ENCODE assay signal across 15 cellular contexts in genomic region chr1:238408737-238409136, GRCh38.
A peak's percentile ranks its signal among the peaks of the same experiment; 100 is the strongest.
DNase-seq lines count a peak whose midpoint lies in the region; ATAC-seq, FAIRE-seq and TF ChIP-seq lines count a peak whose summit lies in the region.
"Had no signal": no experiment of that assay in that cellular context is flagged by ENCODE, and none has a peak within 500 bp of the region (broad histone marks: within the 10 kb centered on the region; RNA-seq: fewer than 3 reads in every experiment).

No MANE protein-coding gene starts in this region.

- H3K4me3 Mint-ChIP-seq in astrocyte (ENCODE audit: unreplicated experiment): no peak overlapping the region
- H3K4me3 Mint-ChIP-seq: B cell; CD8-positive, alpha-beta T cell; GM23338 had no signal

- ATAC-seq in HG02840 (IDR thresholded peaks at IDR 0.05; ENCODE audit: low FRiP score, unreplicated experiment): no peak
- no peak for ATAC-seq in Right ventricle myocardium superior (ENCODE audit: poor library complexity)
- ATAC-seq: CD8-positive, alpha-beta T cell; GM23338 had no signal

- H4K20me1 ChIP-seq in astrocyte (ENCODE audit: insufficient read depth, low read length) (no peaks in the 10 kb centered on the region), osteoblast (ENCODE audit: insufficient read depth, low read length) (no peaks in the 10 kb centered on the region)
- H4K20me1 ChIP-seq: BLaER1 treated with 17β-estradiol and CSF1 and Interleukin-3, amounts not matched to agents 10 nM and 100 nM had no signal

- peaks cover 5% of the 10 kb centered on the region for H3K9me3 Mint-ChIP-seq in astrocyte (ENCODE audit: unreplicated experiment)
- H3K9me3 Mint-ChIP-seq: GM23338 had no signal

- H3K9me3 ChIP-seq in astrocyte (ENCODE audit: insufficient read depth, low read depth, low read length): no peaks in the 10 kb centered on the region
- H3K9me3 ChIP-seq in osteoblast (ENCODE audit: low read depth, low read length): no peaks in the 10 kb centered on the region
- no peaks in the 10 kb centered on the region for H3K9me3 ChIP-seq in effector memory CD4-positive, alpha-beta T cell (ENCODE audit: control insufficient read depth, low read length)
- H3K9me3 ChIP-seq: BLaER1 treated with 17β-estradiol and CSF1 and Interleukin-3, amounts not matched to agents 10 nM and 100 nM had no signal

- intact Hi-C loops in Right ventricle myocardium superior (cut with DNase I): no loop called here

- H3K27ac ChIP-seq in ACC112 (ENCODE audit: low read depth, low read length) (peak overlapping the region; percentile 86), astrocyte (ENCODE audit: low read depth, low read length) (peak overlapping the region; percentile 96), osteoblast (ENCODE audit: low read depth, low read length) (peak overlapping the region; percentile 94)
- H3K27ac ChIP-seq in effector memory CD4-positive, alpha-beta T cell (ENCODE audit: insufficient read depth, low read length, poor library complexity, severe bottlenecking): no peak overlapping the region
- H3K27ac ChIP-seq: BLaER1 treated with 17β-estradiol and CSF1 and Interleukin-3, amounts not matched to agents 10 nM and 100 nM had no signal

- TF ChIP-seq CTCF in astrocyte (IDR thresholded peaks at IDR 0.05; ENCODE audit: insufficient read depth, low read depth, low read length): no peak
- no peak for TF ChIP-seq CTCF in osteoblast (IDR thresholded peaks at IDR 0.05; ENCODE audit: extremely low read depth, low read depth, low read length)

- no peaks in the 10 kb centered on the region for H3K36me3 Mint-ChIP-seq in astrocyte (ENCODE audit: low read depth, unreplicated experiment)
- H3K36me3 Mint-ChIP-seq: CD8-positive, alpha-beta T cell had no signal

- H2AFZ ChIP-seq in ACC112 (ENCODE audit: low read length, unreplicated experiment) (no peak overlapping the region), astrocyte (ENCODE audit: low read depth, low read length) (no peak overlapping the region), osteoblast (ENCODE audit: low read length) (no peak overlapping the region)
- H2AFZ ChIP-seq: GM23338 had no signal

- DNase-seq in HK-2 (ENCODE audit: unreplicated experiment) (peak; percentile 11), astrocyte (ENCODE audit: low read depth) (no peak), osteoblast (ENCODE audit: insufficient read length, low spot score, missing footprints) (no peak), Right ventricle myocardium superior (no peak), germinal center (ENCODE audit: low spot score) (no peak)
- DNase-seq in effector memory CD4-positive, alpha-beta T cell: no peak
- DNase-seq: 8988T; CD8-positive, alpha-beta T cell; DMS79 treated with DMSO at 0.1 percent for 48 hours; GF-D8 had no signal

- H3K4me1 ChIP-seq in ACC112 (ENCODE audit: control insufficient read depth, insufficient read depth, low read length, unreplicated experiment) (peaks cover 14% of the 10 kb centered on the region), astrocyte (ENCODE audit: insufficient read depth, low read length) (peaks cover 20% of the 10 kb centered on the region), osteoblast (ENCODE audit: insufficient read depth, low read length) (peaks cover 20% of the 10 kb centered on the region)
- H3K4me1 ChIP-seq in effector memory CD4-positive, alpha-beta T cell (ENCODE audit: control insufficient read depth, insufficient read depth, low read length, poor library complexity, severe bottlenecking): no peaks in the 10 kb centered on the region

- H3K27me3 ChIP-seq in ACC112 (ENCODE audit: insufficient read depth, low read length) (no peaks in the 10 kb centered on the region), astrocyte (ENCODE audit: insufficient read depth, low read length) (no peaks in the 10 kb centered on the region), osteoblast (ENCODE audit: insufficient read depth, low read length) (no peaks in the 10 kb centered on the region)
- H3K27me3 ChIP-seq in effector memory CD4-positive, alpha-beta T cell (replicated peaks; ENCODE audit: control insufficient read depth, insufficient read depth, low read length, poor library complexity, severe bottlenecking): no peaks in the 10 kb centered on the region
- H3K27me3 ChIP-seq: BLaER1 treated with 17β-estradiol and CSF1 and Interleukin-3, amounts not matched to agents 10 nM and 100 nM had no signal

- H3K79me2 ChIP-seq in ACC112 (ENCODE audit: control insufficient read depth, insufficient read depth, low read length, unreplicated experiment): no peaks in the 10 kb centered on the region
- no peaks in the 10 kb centered on the region for H3K79me2 ChIP-seq in astrocyte (ENCODE audit: insufficient read depth, low read length)
- no peaks in the 10 kb centered on the region for H3K79me2 ChIP-seq in osteoblast (ENCODE audit: insufficient read depth, low read length)

- peaks cover 30% of the 10 kb centered on the region for H3K4me1 Mint-ChIP-seq in astrocyte (ENCODE audit: low read depth, unreplicated experiment)
- H3K4me1 Mint-ChIP-seq: B cell had no signal

- H3K4me3 ChIP-seq in ACC112 (ENCODE audit: low read depth, low read length) (no peak overlapping the region), astrocyte (ENCODE audit: insufficient read depth, low read depth, low read length) (no peak overlapping the region), osteoblast (ENCODE audit: insufficient read depth, low read length) (no peak overlapping the region)
- H3K4me3 ChIP-seq in effector memory CD4-positive, alpha-beta T cell (ENCODE audit: insufficient read depth, low read depth, low read length, poor library complexity, severe bottlenecking): no peak overlapping the region
- H3K4me3 ChIP-seq: BLaER1 treated with 17β-estradiol and CSF1 and Interleukin-3, amounts not matched to agents 10 nM and 100 nM; GM23338 had no signal

- FAIRE-seq in astrocyte (lab: Jason Lieb, UNC): no peak

- peak overlapping the region; percentile 58 for H3K9ac ChIP-seq in astrocyte (ENCODE audit: low read length)
- H3K9ac ChIP-seq: BLaER1 treated with 17β-estradiol and CSF1 and Interleukin-3, amounts not matched to agents 10 nM and 100 nM had no signal

- H3K27ac Mint-ChIP-seq in astrocyte (ENCODE audit: unreplicated experiment): peak overlapping the region; percentile 100
- H3K27ac Mint-ChIP-seq: B cell; CD8-positive, alpha-beta T cell; GM23338 had no signal

- H3K4me2 ChIP-seq in astrocyte (ENCODE audit: low read length) (peak overlapping the region; percentile 34), osteoblast (ENCODE audit: insufficient read depth, low read length) (no peak overlapping the region)
- H3K4me2 ChIP-seq: GM23338 had no signal

- no peaks in the 10 kb centered on the region for H3K27me3 Mint-ChIP-seq in astrocyte (ENCODE audit: low read depth, unreplicated experiment)
- H3K27me3 Mint-ChIP-seq: B cell had no signal

- H3K36me3 ChIP-seq in ACC112 (ENCODE audit: insufficient read depth, low read length): no peaks in the 10 kb centered on the region
- no peaks in the 10 kb centered on the region for H3K36me3 ChIP-seq in astrocyte (ENCODE audit: insufficient read depth, low read length)
- H3K36me3 ChIP-seq in osteoblast (ENCODE audit: insufficient read depth, low read length): no peaks in the 10 kb centered on the region
- H3K36me3 ChIP-seq in effector memory CD4-positive, alpha-beta T cell (ENCODE audit: control insufficient read depth, insufficient read depth, low read length): no peaks in the 10 kb centered on the region
- H3K36me3 ChIP-seq: BLaER1 treated with 17β-estradiol and CSF1 and Interleukin-3, amounts not matched to agents 10 nM and 100 nM had no signal
